In genomic region chr12:3041558-3042164, GRCh38 we compare ENCODE assay signal across 8 cellular contexts. TPM values are rescaled to one million over a fixed set of nuclear protein-coding genes. Genes with fewer than 3 reads are reported as not detected.
A peak's percentile ranks its signal among the peaks of the same experiment; 100 is the strongest.
DNase-seq lines count a peak whose midpoint lies in the region; ATAC-seq, FAIRE-seq and TF ChIP-seq lines count a peak whose summit lies in the region.

No MANE protein-coding gene starts in this region.

- H3K4me1 Mint-ChIP-seq in CD4-positive, alpha-beta memory T cell = peaks cover 0 to 1% (median 0%) of the 10 kb centered on the region in 4 donors
- H3K4me1 Mint-ChIP-seq in astrocyte (ENCODE audit: low read depth, unreplicated experiment) = no peaks in the 10 kb centered on the region

- H3K79me2 ChIP-seq in SU-DHL-6 (ENCODE audit: insufficient read depth, low read length) (no peaks in the 10 kb centered on the region), astrocyte (ENCODE audit: insufficient read depth, low read length) (no peaks in the 10 kb centered on the region), hepatocyte (no peaks in the 10 kb centered on the region)

- H3K9me2 ChIP-seq in SU-DHL-6 (replicated peaks; ENCODE audit: insufficient read depth, low read length) (no peaks in the 10 kb centered on the region), hepatocyte (replicated peaks; ENCODE audit: insufficient read depth) (no peaks in the 10 kb centered on the region)

- peak; percentile 26 for FAIRE-seq in astrocyte (lab: Jason Lieb, UNC)

- H3K4me1 ChIP-seq in CD4-positive, alpha-beta memory T cell (ENCODE audit: insufficient read depth, low read length) = no peaks in the 10 kb centered on the region
- H3K4me1 ChIP-seq in astrocyte (ENCODE audit: insufficient read depth, low read length) (no peaks in the 10 kb centered on the region), hepatocyte (ENCODE audit: insufficient read depth) (no peaks in the 10 kb centered on the region), skeletal muscle tissue (ENCODE audit: control insufficient read depth in 3 of 3, insufficient read depth in 3 of 3, low read length in 3 of 3) (peaks cover 24 to 48% (median 32%) of the 10 kb centered on the region in 3 donors)

- peaks cover 26 to 31% of the 10 kb centered on the region in 2 donors for H3K27me3 Mint-ChIP-seq in CD4-positive, alpha-beta memory T cell
- peaks cover 4% of the 10 kb centered on the region for H3K27me3 Mint-ChIP-seq in astrocyte (ENCODE audit: low read depth, unreplicated experiment)

- CTCF ChIA-PET in CD4-positive, alpha-beta memory T cell (lab: Charles Lee; ENCODE audit: partially characterized antibody) = interaction anchor here (1.0 to 1.5 kb wide), 5 partner anchors 9 to 197 kb away, joined by 3 to 7 read pairs (median 3); no protein-coding TSS in a partner anchor

- no peaks in the 10 kb centered on the region for H3K27me3 ChIP-seq in CD4-positive, alpha-beta memory T cell (ENCODE audit: insufficient read depth, low read length)
- H3K27me3 ChIP-seq in SU-DHL-6 (ENCODE audit: low read length) = no peaks in the 10 kb centered on the region
- H3K27me3 ChIP-seq in astrocyte (ENCODE audit: insufficient read depth, low read length) = no peaks in the 10 kb centered on the region
- H3K27me3 ChIP-seq in hepatocyte = no peaks in the 10 kb centered on the region
- H3K27me3 ChIP-seq in skeletal muscle tissue (ENCODE audit: control insufficient read depth in 3 of 3, insufficient read depth in 3 of 3, low read length in 3 of 3) = no peaks in the 10 kb centered on the region

- H3K36me3 Mint-ChIP-seq in CD4-positive, alpha-beta memory T cell = no peaks in the 10 kb centered on the region
- peaks cover 3% of the 10 kb centered on the region for H3K36me3 Mint-ChIP-seq in astrocyte (ENCODE audit: low read depth, unreplicated experiment)

- H3K27ac Mint-ChIP-seq in CD4-positive, alpha-beta memory T cell = peak overlapping the region in 1 of 7 donors; percentile 62
- no peak overlapping the region for H3K27ac Mint-ChIP-seq in astrocyte (ENCODE audit: unreplicated experiment)

- H3K9me3 Mint-ChIP-seq in CD4-positive, alpha-beta memory T cell = no peaks in the 10 kb centered on the region
- no peaks in the 10 kb centered on the region for H3K9me3 Mint-ChIP-seq in astrocyte (ENCODE audit: unreplicated experiment)

- H3K4me2 ChIP-seq in SU-DHL-6 (ENCODE audit: low read depth, low read length, poor library complexity, severe bottlenecking) (peak overlapping the region; percentile 11), astrocyte (ENCODE audit: low read length) (no peak overlapping the region), hepatocyte (no peak overlapping the region)

- no peak overlapping the region for H3K27ac ChIP-seq in CD4-positive, alpha-beta memory T cell (ENCODE audit: low read depth, low read length)
- H3K27ac ChIP-seq in SU-DHL-6 (ENCODE audit: low read depth, low read length) = peak overlapping the region; percentile 22; the same call in 1 of the 2 replicates
- H3K27ac ChIP-seq in astrocyte (ENCODE audit: low read depth, low read length) = no peak overlapping the region
- H3K27ac ChIP-seq in hepatocyte = no peak overlapping the region
- peak overlapping the region; percentile 57 for H3K27ac ChIP-seq in skeletal muscle tissue (ENCODE audit: low read depth, low read length)

- H3K9ac ChIP-seq in SU-DHL-6 (ENCODE audit: low read length) (no peak overlapping the region), astrocyte (ENCODE audit: low read length) (no peak overlapping the region), skeletal muscle tissue (ENCODE audit: low read depth in 1 of 3, low read length in 3 of 3) (peak overlapping the region in 2 of 3 donors; percentile 54 to 64)

- H3F3A ChIP-seq in SU-DHL-6 (ENCODE audit: insufficient read depth) = no peaks in the 10 kb centered on the region

- H2AFZ ChIP-seq in SU-DHL-6 (ENCODE audit: low read depth, low read length, severe bottlenecking) = no peak overlapping the region
- no peak overlapping the region for H2AFZ ChIP-seq in astrocyte (ENCODE audit: low read depth, low read length)
- H2AFZ ChIP-seq in hepatocyte = no peak overlapping the region

- H3K4me3 ChIP-seq in CD4-positive, alpha-beta memory T cell (ENCODE audit: low read length in 2 of 2) = no peak overlapping the region
- H3K4me3 ChIP-seq in SU-DHL-6 (ENCODE audit: insufficient read depth, low read length, poor library complexity, severe bottlenecking) (no peak overlapping the region), astrocyte (ENCODE audit: insufficient read depth, low read depth, low read length) (no peak overlapping the region), hepatocyte (no peak overlapping the region), skeletal muscle tissue (ENCODE audit: low read length in 3 of 3) (no peak overlapping the region)

- no peak overlapping the region for H3K4me3 Mint-ChIP-seq in CD4-positive, alpha-beta memory T cell
- no peak overlapping the region for H3K4me3 Mint-ChIP-seq in astrocyte (ENCODE audit: unreplicated experiment)

- WGBS in hepatocyte (ENCODE audit: low lambda C conversion rate, missing lambda C conversion rate) = 67% methylated on average over 10 of the region's 11 CpGs

- no peaks in the 10 kb centered on the region for H3K36me3 ChIP-seq in CD4-positive, alpha-beta memory T cell (ENCODE audit: insufficient read depth, low read length)
- H3K36me3 ChIP-seq in SU-DHL-6 (ENCODE audit: low read length) (no peaks in the 10 kb centered on the region), astrocyte (ENCODE audit: insufficient read depth, low read length) (no peaks in the 10 kb centered on the region), hepatocyte (replicated peaks; ENCODE audit: insufficient read depth, low read depth) (no peaks in the 10 kb centered on the region), skeletal muscle tissue (ENCODE audit: control insufficient read depth in 3 of 3, insufficient read depth in 3 of 3, low read length in 3 of 3) (peaks cover 26 to 41% (median 39%) of the 10 kb centered on the region in 3 donors)

- intact Hi-C loops in CD4-positive, alpha-beta memory T cell (cut with micrococcal nuclease) = loop anchor here (2.0 to 10.0 kb wide), 3 partner anchors 31 to 197 kb away; no protein-coding TSS in a partner anchor

- peak; percentile 70 for TF ChIP-seq CTCF in SU-DHL-6 (IDR thresholded peaks at IDR 0.05; ENCODE audit: insufficient read depth, low read length, poor library complexity, severe bottlenecking)
- peak; percentile 60 for TF ChIP-seq CTCF in astrocyte (IDR thresholded peaks at IDR 0.05; ENCODE audit: insufficient read depth, low read depth, low read length)
- TF ChIP-seq CTCF in hepatocyte (IDR thresholded peaks at IDR 0.05; ENCODE audit: poor library complexity) = peak; percentile 73

- ATAC-seq in GM21447 (IDR thresholded peaks at IDR 0.05; ENCODE audit: unreplicated experiment) (peak; percentile 80), GM19463 (IDR thresholded peaks at IDR 0.05; ENCODE audit: unreplicated experiment) (no peak)

- DNase-seq in CD4-positive, alpha-beta memory T cell = peak in 4 of 5 donors; percentile 35 to 47 (median 39)
- DNase-seq in NCI-H1105 (lab: John Stamatoyannopoulos, UW) = peak; percentile 84
- peak; percentile 32 for DNase-seq in astrocyte (ENCODE audit: low read depth)
- peak; percentile 89 for DNase-seq in hepatocyte (ENCODE audit: low spot score)

- no peaks in the 10 kb centered on the region for H3K9me3 ChIP-seq in CD4-positive, alpha-beta memory T cell (ENCODE audit: control insufficient read depth in 1 of 2, low read length in 2 of 2)
- H3K9me3 ChIP-seq in SU-DHL-6 (ENCODE audit: insufficient read depth, low read length) (no peaks in the 10 kb centered on the region), astrocyte (ENCODE audit: insufficient read depth, low read depth, low read length) (no peaks in the 10 kb centered on the region), hepatocyte (ENCODE audit: low read depth) (no peaks in the 10 kb centered on the region), skeletal muscle tissue (ENCODE audit: control insufficient read depth in 3 of 3, low read length in 3 of 3) (no peaks in the 10 kb centered on the region)

- POLR2A ChIA-PET in CD4-positive, alpha-beta memory T cell (lab: Charles Lee; ENCODE audit: partially characterized antibody) = no interaction called here

- no peaks in the 10 kb centered on the region for H4K20me1 ChIP-seq in SU-DHL-6 (ENCODE audit: low read depth, low read length)
- peaks cover 14% of the 10 kb centered on the region for H4K20me1 ChIP-seq in astrocyte (ENCODE audit: insufficient read depth, low read length)
- no peaks in the 10 kb centered on the region for H4K20me1 ChIP-seq in hepatocyte (ENCODE audit: insufficient read depth, poor library complexity, severe bottlenecking)

RNA-seq across cellular contexts. Expression of gene TSPAN9, which starts 35.5 kb away (rescaled TPM):
- total RNA-seq in CD4-positive, alpha-beta memory T cell = under 1 TPM; 0.67 to 0.84 TPM
- polyA plus RNA-seq in CD4-positive, alpha-beta memory T cell = not detected
- total RNA-seq in astrocyte = 39.8 and 40.9 TPM in 2 replicates
- 35.3 and 38.6 TPM in 2 replicates for total RNA-seq in hepatocyte
- polyA plus RNA-seq in hepatocyte = 16.6 and 19.8 TPM in 2 replicates
- total RNA-seq in skeletal muscle tissue = 66.3 TPM

Comparison
In these comparisons a context has a peak if more than half of its experiments do, and no peak if none do; other contexts are left out.
1. DNase-seq: peak in every context shown above with its lines; median percentile 89 in hepatocyte; 84 in NCI-H1105; 39 in CD4-positive, alpha-beta memory T cell; 32 in astrocyte.
2. H3K27ac ChIP-seq: peak in SU-DHL-6 (single experiment) and skeletal muscle tissue (single experiment); none in CD4-positive, alpha-beta memory T cell (single experiment), astrocyte (single experiment) and hepatocyte (single experiment).
3. H3K9ac ChIP-seq: peak in skeletal muscle tissue (2 of 3); none in SU-DHL-6 (single experiment) and astrocyte (single experiment).
4. RNA of gene TSPAN9, which starts 35.5 kb away (total RNA-seq): 66.3 TPM in skeletal muscle tissue (single experiment), 39.8 to 40.9 TPM in astrocyte and 35.3 to 38.6 TPM in hepatocyte; 0.67 to 0.84 TPM in CD4-positive, alpha-beta memory T cell; every median in the first group is over 10 times any median in the second.
5. Peak in every context shown above with its lines, with median percentiles within 50 percentile points of each other: CTCF ChIP-seq.